Comparison of ENCODE assay signal across 13 cellular contexts in genomic region chr14:64722842-64723447, GRCh38. TPM values are rescaled to one million over a fixed set of nuclear protein-coding genes. Genes with fewer than 3 reads are reported as not detected.
A peak's percentile ranks its signal among the peaks of the same experiment; 100 is the strongest.
DNase-seq lines count a peak whose midpoint lies in the region; ATAC-seq and TF ChIP-seq lines count a peak whose summit lies in the region.
"Had no signal": no experiment of that assay in that cellular context is flagged by ENCODE, and none has a peak within 500 bp of the region (broad histone marks: within the 10 kb centered on the region; RNA-seq: fewer than 3 reads in every experiment).

No MANE protein-coding gene starts in this region.

- peak; percentile 87 for ATAC-seq in activated CD8-positive, alpha-beta memory T cell treated with anti-CD3 and anti-CD28 coated beads, Interleukin-2, amount 10 ng/mL, durations not matched to agents 7 days and 5 days
- ATAC-seq in lower lobe of right lung: peak; percentile 28 to 51
- ATAC-seq in HG03460 (IDR thresholded peaks at IDR 0.05; ENCODE audit: unreplicated experiment): no peak
- ATAC-seq in HG03457 (IDR thresholded peaks at IDR 0.05; ENCODE audit: unreplicated experiment): no peak
- ATAC-seq in HG02885 (IDR thresholded peaks at IDR 0.05; ENCODE audit: poor library complexity, unreplicated experiment): no peak

- H3K9me3 ChIP-seq in lower lobe of right lung (no peaks in the 10 kb centered on the region), transverse colon (no peaks in the 10 kb centered on the region)
- H3K9me3 ChIP-seq: Peyer's patch had no signal

- H3K27me3 ChIP-seq in lower lobe of right lung (ENCODE audit: low read depth) (no peaks in the 10 kb centered on the region), transverse colon (no peaks in the 10 kb centered on the region)
- H3K27me3 ChIP-seq: Peyer's patch had no signal

- intact Hi-C loops in MCF 10A (cut with micrococcal nuclease) (loop anchor here (5.0 kb wide), 2 partner anchors 34 to 41 kb away; no protein-coding TSS in a partner anchor), lower lobe of right lung (cut with DNase I) (no loop called here), transverse colon (cut with DNase I; ENCODE audit: low total_unique reads) (no loop called here)

- TF ChIP-seq CTCF in MCF 10A (IDR thresholded peaks at IDR 0.05; ENCODE audit: unreplicated experiment) (no peak), lower lobe of right lung (IDR thresholded peaks at IDR 0.05) (no peak), transverse colon (IDR thresholded peaks at IDR 0.05) (no peak)

- peaks cover 2% of the 10 kb centered on the region for H3K36me3 Mint-ChIP-seq in activated CD8-positive, alpha-beta memory T cell treated with anti-CD3 and anti-CD28 coated beads, Interleukin-2, amount 10 ng/mL, durations not matched to agents 7 days and 5 days
- peaks cover 17% of the 10 kb centered on the region for H3K36me3 Mint-ChIP-seq in MCF 10A (ENCODE audit: insufficient read depth, unreplicated experiment)

- CTCF ChIA-PET in activated CD8-positive, alpha-beta memory T cell treated with anti-CD3 and anti-CD28 coated beads, Interleukin-2, amount 10 ng/mL, durations not matched to agents 7 days and 5 days (lab: Charles Lee): interaction anchor here (0.9 to 4.8 kb wide), 6 partner anchors 11 to 51 kb away, joined by 3 to 45 read pairs (median 3); partner anchors contain the start of gene PLEKHG3
- CTCF ChIA-PET in MCF 10A (lab: Yijun Ruan, JAX): interaction anchor here (1.2 to 1.7 kb wide), 3 partner anchors 37 to 169 kb away, joined by 3 to 4 read pairs (median 4); no protein-coding TSS in a partner anchor

- WGBS in transverse colon (ENCODE audit: low coverage in 1 of 2), 2 donors: 75% methylated on average over 5 of the region's 5 CpGs; no CpG with 5 or more reads in 1 of the 2 donors

- no peaks in the 10 kb centered on the region for H3K9me3 Mint-ChIP-seq in activated CD8-positive, alpha-beta memory T cell treated with anti-CD3 and anti-CD28 coated beads, Interleukin-2, amount 10 ng/mL, durations not matched to agents 7 days and 5 days (ENCODE audit: low read depth)
- H3K9me3 Mint-ChIP-seq in MCF 10A (ENCODE audit: unreplicated experiment): no peaks in the 10 kb centered on the region
- H3K9me3 Mint-ChIP-seq: nephron progenitor cell had no signal

- H3K4me3 ChIP-seq in lower lobe of right lung (no peak overlapping the region), transverse colon (no peak overlapping the region)
- H3K4me3 ChIP-seq: Peyer's patch had no signal

- TF ChIP-seq EP300 in transverse colon (IDR thresholded peaks at IDR 0.05; ENCODE audit: low read depth): no peak

- H3K27me3 Mint-ChIP-seq in activated CD8-positive, alpha-beta memory T cell treated with anti-CD3 and anti-CD28 coated beads, Interleukin-2, amount 10 ng/mL, durations not matched to agents 7 days and 5 days: no peaks in the 10 kb centered on the region
- no peaks in the 10 kb centered on the region for H3K27me3 Mint-ChIP-seq in MCF 10A (ENCODE audit: insufficient read depth, unreplicated experiment)

- H3K27ac Mint-ChIP-seq in activated CD8-positive, alpha-beta memory T cell treated with anti-CD3 and anti-CD28 coated beads, Interleukin-2, amount 10 ng/mL, durations not matched to agents 7 days and 5 days: peak overlapping the region; percentile 84
- peak overlapping the region; percentile 97 for H3K27ac Mint-ChIP-seq in MCF 10A (ENCODE audit: low read depth, unreplicated experiment)

- H3K4me1 ChIP-seq in lower lobe of right lung (peaks cover 63% of the 10 kb centered on the region), transverse colon (peaks cover 72 to 99% (median 95%) of the 10 kb centered on the region in 4 donors)

- H3K4me3 Mint-ChIP-seq in activated CD8-positive, alpha-beta memory T cell treated with anti-CD3 and anti-CD28 coated beads, Interleukin-2, amount 10 ng/mL, durations not matched to agents 7 days and 5 days: peak overlapping the region; percentile 12
- no peak overlapping the region for H3K4me3 Mint-ChIP-seq in MCF 10A (ENCODE audit: unreplicated experiment)

- H3K36me3 ChIP-seq in lower lobe of right lung: peaks cover 5% of the 10 kb centered on the region
- peaks cover 0 to 5% (median 3%) of the 10 kb centered on the region in 4 donors for H3K36me3 ChIP-seq in transverse colon

- in situ Hi-C loops in transverse colon (cut with MboI; ENCODE audit: low pct_ligation_motif_present in 1 of 4, low pct_unique_long_range_greater_than_20kb in 1 of 4, low sequenced_read_pairs in 3 of 4): no loop called here

- POLR2A ChIA-PET in MCF 10A (lab: Yijun Ruan, JAX): interaction anchor here (0.6 to 15.5 kb wide), 9 partner anchors 11 to 82 kb away, joined by 3 to 283 read pairs (median 3); partner anchors contain the start of gene PLEKHG3

- H3K4me1 Mint-ChIP-seq in activated CD8-positive, alpha-beta memory T cell treated with anti-CD3 and anti-CD28 coated beads, Interleukin-2, amount 10 ng/mL, durations not matched to agents 7 days and 5 days: peaks cover 74% of the 10 kb centered on the region
- H3K4me1 Mint-ChIP-seq in MCF 10A (ENCODE audit: insufficient read depth, unreplicated experiment): peaks cover 59% of the 10 kb centered on the region

- DNase-seq in activated CD8-positive, alpha-beta memory T cell treated with anti-CD3 and anti-CD28 coated beads, Interleukin-2, amount 10 ng/mL, durations not matched to agents 7 days and 5 days: peak; percentile 78
- DNase-seq in activated CD8-positive, alpha-beta memory T cell treated with anti-CD3 and anti-CD28 coated beads, Interleukin-2, amount 50 U/mL, for 4 hours: no peak
- peak; percentile 80 for DNase-seq in MCF 10A (ENCODE audit: unreplicated experiment)
- no peak for DNase-seq in lower lobe of right lung
- DNase-seq in transverse colon: no peak
- DNase-seq: KBM-7, NCI-H2171, nephron progenitor cell had no signal

- H3K27ac ChIP-seq in lower lobe of right lung (peak overlapping the region; percentile 56), transverse colon (peak overlapping the region; percentile 86 to 91 (median 88))
- H3K27ac ChIP-seq: VCaP had no signal

- TF ChIP-seq POLR2A in transverse colon (IDR thresholded peaks at IDR 0.05): no peak

- BruUV-seq in MCF 10A (replicated peaks; lab: Mats Ljungman, UMichigan): no TSS peak

RNA-seq across cellular contexts. Expression of gene PLEKHG3, which starts 18.7 kb away (rescaled TPM):
- total RNA-seq in activated CD8-positive, alpha-beta memory T cell treated with anti-CD3 and anti-CD28 coated beads, Interleukin-2, amount 10 ng/mL, durations not matched to agents 7 days and 5 days: 10 to 100 TPM; 11.9 to 28.2 TPM
- 52.9 and 72.8 TPM in 2 replicates for total RNA-seq in MCF 10A (2022)
- total RNA-seq in lower lobe of right lung: 33.1 TPM
- total RNA-seq in transverse colon: 100 to 1,000 TPM in 2 of 4 donors, 10 to 100 TPM in 2; 58.1 to 273 (median 94.7) TPM

Comparison
In these comparisons a context has a peak if more than half of its experiments do, and no peak if none do; other contexts are left out.
1. DNase-seq: peak in activated CD8-positive, alpha-beta memory T cell treated with anti-CD3 and anti-CD28 coated beads, Interleukin-2, amount 10 ng/mL, durations not matched to agents 7 days and 5 days (single experiment) and MCF 10A (single experiment); none in activated CD8-positive, alpha-beta memory T cell treated with anti-CD3 and anti-CD28 coated beads, Interleukin-2, amount 50 U/mL, for 4 hours (single experiment), lower lobe of right lung (single experiment) and transverse colon (single experiment).
2. ATAC-seq: peak in activated CD8-positive, alpha-beta memory T cell treated with anti-CD3 and anti-CD28 coated beads, Interleukin-2, amount 10 ng/mL, durations not matched to agents 7 days and 5 days (single experiment) and lower lobe of right lung (2 of 2); none in HG03460 (single experiment), HG03457 (single experiment) and HG02885 (single experiment).